ENCODE assay signal across 23 cellular contexts in genomic region chr15:38578626-38579025, GRCh38. TPM values are rescaled to one million over a fixed set of nuclear protein-coding genes. Genes with fewer than 3 reads are reported as not detected.
A peak's percentile ranks its signal among the peaks of the same experiment; 100 is the strongest.
DNase-seq lines count a peak whose midpoint lies in the region; ATAC-seq, FAIRE-seq and TF ChIP-seq lines count a peak whose summit lies in the region.
"Had no signal": no experiment of that assay in that cellular context is flagged by ENCODE, and none has a peak within 500 bp of the region (broad histone marks: within the 10 kb centered on the region; RNA-seq: fewer than 3 reads in every experiment).

No MANE protein-coding gene starts in this region.

- no peaks in the 10 kb centered on the region for H3K27me3 Mint-ChIP-seq in activated CD8-positive, alpha-beta T cell treated with anti-CD3 and anti-CD28 coated beads for 36 hours
- H3K27me3 Mint-ChIP-seq in activated CD8-positive, alpha-beta T cell treated with anti-CD3 and anti-CD28 coated beads, Interleukin-2, amount 10 ng/mL, durations not matched to agents 7 days and 5 days (ENCODE audit: low read depth), result no peaks in the 10 kb centered on the region
- peaks cover 3 to 8% (median 5%) of the 10 kb centered on the region in 3 donors for H3K27me3 Mint-ChIP-seq in immature natural killer cell (ENCODE audit: low read depth in 3 of 3)

- peaks cover 33% of the 10 kb centered on the region for H3K4me1 Mint-ChIP-seq in activated CD8-positive, alpha-beta T cell treated with anti-CD3 and anti-CD28 coated beads for 36 hours (ENCODE audit: low read depth)
- peaks cover 29% of the 10 kb centered on the region for H3K4me1 Mint-ChIP-seq in activated CD8-positive, alpha-beta T cell treated with anti-CD3 and anti-CD28 coated beads, Interleukin-2, amount 10 ng/mL, durations not matched to agents 7 days and 5 days (ENCODE audit: low read depth)
- peaks cover 53 to 60% of the 10 kb centered on the region in 2 donors for H3K4me1 Mint-ChIP-seq in immature natural killer cell
- H3K4me1 Mint-ChIP-seq: B cell had no signal

- intact Hi-C loops in activated CD8-positive, alpha-beta T cell treated with anti-CD3 and anti-CD28 coated beads for 36 hours (cut with micrococcal nuclease), result no loop called here
- intact Hi-C loops in GM12878 (cut with micrococcal nuclease; ENCODE audit: unreplicated experiment), result no loop called here

- no peak overlapping the region for H3K4me3 ChIP-seq in GM12878
- H3K4me3 ChIP-seq: BLaER1 had no signal

- DNase-seq in activated CD8-positive, alpha-beta T cell treated with anti-CD3 and anti-CD28 coated beads for 36 hours, result no peak
- DNase-seq in activated CD8-positive, alpha-beta T cell treated with anti-CD3 and anti-CD28 coated beads, Interleukin-2, amount 10 ng/mL, durations not matched to agents 7 days and 5 days, result no peak
- DNase-seq in GM12878 (ENCODE audit: low read depth, low spot score), result no peak
- DNase-seq in immature natural killer cell, result peak; percentile 38 to 72 (median 40)
- DNase-seq in stimulated activated CD4-positive, alpha-beta T cell treated with anti-CD3 and anti-CD28 coated beads, Interleukin-1b, Interleukin-23, amount 100 ng/mL, for 48 hours, result no peak
- DNase-seq in NCI-H526 treated with DMSO at 0.1 percent for 48 hours (lab: John Stamatoyannopoulos, UW), result no peak
- DNase-seq: Calu3; CD4-positive, CD25-positive, alpha-beta regulatory T cell; COR-L47; DMS53; DMS79 treated with DMSO at 0.1 percent for 48 hours; GF-D8; GOT3; H7; HCEC 1CT had no signal

- RAD21 ChIA-PET in GM12878 (lab: Charles Lee; ENCODE audit: unreplicated experiment), result interaction anchor here (0.8 to 2.0 kb wide), 3 partner anchors 9 to 121 kb away, joined by 3 to 5 read pairs (median 3); no protein-coding TSS in a partner anchor

- H3K27ac ChIP-seq in GM12878 (ENCODE audit: control insufficient read depth, insufficient read depth), result no peak overlapping the region
- H3K27ac ChIP-seq: 22Rv1, BLaER1, C4-2B had no signal

- no TSS peak for BruUV-seq in GM12878 (replicated peaks; lab: Mats Ljungman, UMichigan)

- CTCF ChIA-PET in activated CD8-positive, alpha-beta T cell treated with anti-CD3 and anti-CD28 coated beads for 36 hours (lab: Charles Lee), result interaction anchor here (0.7 to 1.3 kb wide), 4 partner anchors 8 to 113 kb away, joined by 3 to 5 read pairs (median 4); partner anchors contain the start of gene RASGRP1
- CTCF ChIA-PET in activated CD8-positive, alpha-beta T cell treated with anti-CD3 and anti-CD28 coated beads, Interleukin-2, amount 10 ng/mL, durations not matched to agents 7 days and 5 days (lab: Charles Lee), result interaction anchor here (1.1 to 2.6 kb wide), 3 partner anchors 8 to 20 kb away, joined by 5 to 11 read pairs (median 5); partner anchors contain the start of gene RASGRP1
- CTCF ChIA-PET in GM12878 (lab: Yijun Ruan, JAX), result interaction anchor here (0.6 to 1.3 kb wide), 10 partner anchors 9 to 120 kb away, joined by 3 to 5 read pairs (median 3); no protein-coding TSS in a partner anchor

- in situ Hi-C loops in GM12878 (cut with MboI), result no loop called here

- 69% methylated on average over 3 of the region's 3 CpGs for WGBS in GM12878 (ENCODE audit: insufficient coverage, insufficient replicate concordance, low lambda C conversion rate, missing lambda C conversion rate)

- peaks cover 2% of the 10 kb centered on the region for H3K9me3 Mint-ChIP-seq in activated CD8-positive, alpha-beta T cell treated with anti-CD3 and anti-CD28 coated beads for 36 hours
- no peaks in the 10 kb centered on the region for H3K9me3 Mint-ChIP-seq in activated CD8-positive, alpha-beta T cell treated with anti-CD3 and anti-CD28 coated beads, Interleukin-2, amount 10 ng/mL, durations not matched to agents 7 days and 5 days (ENCODE audit: insufficient read depth)
- H3K9me3 Mint-ChIP-seq in immature natural killer cell, result peaks cover 0 to 3% (median 0%) of the 10 kb centered on the region in 6 donors

- no peak overlapping the region for H3K27ac Mint-ChIP-seq in activated CD8-positive, alpha-beta T cell treated with anti-CD3 and anti-CD28 coated beads for 36 hours
- no peak overlapping the region for H3K27ac Mint-ChIP-seq in activated CD8-positive, alpha-beta T cell treated with anti-CD3 and anti-CD28 coated beads, Interleukin-2, amount 10 ng/mL, durations not matched to agents 7 days and 5 days
- H3K27ac Mint-ChIP-seq in immature natural killer cell, result peak overlapping the region in 5 of 6 donors; percentile 89 to 98 (median 92)
- H3K27ac Mint-ChIP-seq: B cell had no signal

- no peaks in the 10 kb centered on the region for H3K4me1 ChIP-seq in GM12878 (ENCODE audit: control insufficient read depth, insufficient read depth, low read length)
- H3K4me1 ChIP-seq: BLaER1 had no signal

- SMC1A ChIA-PET in GM12878 (lab: Charles Lee; ENCODE audit: uncharacterized antibody, unreplicated experiment), result interaction anchor here (0.5 to 3.0 kb wide), 14 partner anchors 8 to 105 kb away, joined by 3 to 16 read pairs (median 4); partner anchors contain the start of gene RASGRP1

- H3K36me3 Mint-ChIP-seq in activated CD8-positive, alpha-beta T cell treated with anti-CD3 and anti-CD28 coated beads for 36 hours (ENCODE audit: low read depth), result no peaks in the 10 kb centered on the region
- H3K36me3 Mint-ChIP-seq in activated CD8-positive, alpha-beta T cell treated with anti-CD3 and anti-CD28 coated beads, Interleukin-2, amount 10 ng/mL, durations not matched to agents 7 days and 5 days (ENCODE audit: low read depth), result peaks cover 3% of the 10 kb centered on the region
- H3K36me3 Mint-ChIP-seq in immature natural killer cell, result peaks cover 0 to 5% (median 4%) of the 10 kb centered on the region in 3 donors

- no peaks in the 10 kb centered on the region for H4K20me1 ChIP-seq in GM12878 (ENCODE audit: control insufficient read depth, insufficient read depth)
- H4K20me1 ChIP-seq: BLaER1 had no signal

- TF ChIP-seq RAD21 in GM12878 (IDR thresholded peaks at IDR 0.05; ENCODE audit: insufficient read depth, low read depth, low read length), result no peak

- no peaks in the 10 kb centered on the region for H3K27me3 ChIP-seq in GM12878 (replicated peaks in 1 of 2; ENCODE audit: control insufficient read depth in 2 of 2, insufficient read depth in 2 of 2, low read length in 1 of 2)
- H3K27me3 ChIP-seq: BLaER1 had no signal

- H3K9me3 ChIP-seq in GM12878 (replicated peaks; ENCODE audit: control insufficient read depth, insufficient read depth, low read length), result no peaks in the 10 kb centered on the region
- H3K9me3 ChIP-seq: BLaER1 had no signal

- POLR2A ChIA-PET in activated CD8-positive, alpha-beta T cell treated with anti-CD3 and anti-CD28 coated beads for 36 hours (lab: Charles Lee), result interaction anchor here (2.3 kb wide), 1 partner anchor 33 kb away, joined by 6 read pairs; no protein-coding TSS in a partner anchor
- POLR2A ChIA-PET in activated CD8-positive, alpha-beta T cell treated with anti-CD3 and anti-CD28 coated beads, Interleukin-2, amount 10 ng/mL, durations not matched to agents 7 days and 5 days (lab: Charles Lee), result interaction anchor here (0.8 kb wide), 1 partner anchor 15 kb away, joined by 3 read pairs; no protein-coding TSS in a partner anchor
- POLR2A ChIA-PET in GM12878 (lab: Charles Lee), result interaction anchor here (0.6 to 1.6 kb wide), 4 partner anchors 8 to 512 kb away, joined by 4 to 5 read pairs (median 4); no protein-coding TSS in a partner anchor

- no peak overlapping the region for H2AFZ ChIP-seq in GM12878 (ENCODE audit: control insufficient read depth, low read depth, low read length)

- H3K4me2 ChIP-seq in GM12878 (ENCODE audit: control insufficient read depth, insufficient read depth), result no peak overlapping the region
- H3K4me2 ChIP-seq: BLaER1 had no signal

- TF ChIP-seq CTCF in activated CD8-positive, alpha-beta T cell treated with anti-CD3 and anti-CD28 coated beads for 36 hours (IDR thresholded peaks at IDR 0.05), result no peak
- TF ChIP-seq CTCF in GM12878 (IDR thresholded peaks at IDR 0.05 in 2 of 3, conservative IDR thresholded peaks at IDR 0.05 in 1 of 3; ENCODE audit: control insufficient read depth in 2 of 3, extremely low read depth in 1 of 3, insufficient read depth in 1 of 3, low read depth in 3 of 3, low read length in 3 of 3), result no peak

- ATAC-seq in activated CD8-positive, alpha-beta T cell treated with anti-CD3 and anti-CD28 coated beads for 36 hours, result peak; percentile 34
- ATAC-seq in activated CD8-positive, alpha-beta T cell treated with anti-CD3 and anti-CD28 coated beads, Interleukin-2, amount 10 ng/mL, durations not matched to agents 7 days and 5 days, result no peak
- ATAC-seq in GM12878, result peak; percentile 40; the same call in 2 of the 3 replicates
- ATAC-seq in HG03565 (IDR thresholded peaks at IDR 0.05; ENCODE audit: unreplicated experiment), result no peak

- no peak for TF ChIP-seq POLR2A in GM12878 (IDR thresholded peaks at IDR 0.05; ENCODE audit: low read depth, low read length)

- no peak overlapping the region for H3K9ac ChIP-seq in GM12878 (ENCODE audit: control insufficient read depth, insufficient read depth, low read length)
- H3K9ac ChIP-seq: BLaER1 had no signal

- no peak overlapping the region for H3K4me3 Mint-ChIP-seq in activated CD8-positive, alpha-beta T cell treated with anti-CD3 and anti-CD28 coated beads for 36 hours
- no peak overlapping the region for H3K4me3 Mint-ChIP-seq in activated CD8-positive, alpha-beta T cell treated with anti-CD3 and anti-CD28 coated beads, Interleukin-2, amount 10 ng/mL, durations not matched to agents 7 days and 5 days
- peak overlapping the region in 3 of 5 donors; percentile 49 to 89 (median 81) for H3K4me3 Mint-ChIP-seq in immature natural killer cell
- H3K4me3 Mint-ChIP-seq: B cell had no signal

- FAIRE-seq in GM12878 (lab: Jason Lieb, UNC), result no peak
- FAIRE-seq: A204.1, GM12892 had no signal

- H3K36me3 ChIP-seq in GM12878 (ENCODE audit: control insufficient read depth in 2 of 2, insufficient read depth in 2 of 2, low read length in 1 of 2), result no peaks in the 10 kb centered on the region
- H3K36me3 ChIP-seq: BLaER1 had no signal

- no peaks in the 10 kb centered on the region for H3K79me2 ChIP-seq in GM12878 (ENCODE audit: control insufficient read depth, insufficient read depth, low read length)

- TF ChIP-seq EP300 in GM12878 (IDR thresholded peaks at IDR 0.05; ENCODE audit: borderline replicate concordance in 1 of 2, control insufficient read depth in 1 of 2, low read depth in 2 of 2, low read length in 2 of 2), result no peak

RNA-seq across cellular contexts. Expression of gene RASGRP1, which starts 14.0 kb away (rescaled TPM):
- total RNA-seq in activated CD8-positive, alpha-beta T cell treated with anti-CD3 and anti-CD28 coated beads for 36 hours, result 100 to 1,000 TPM; 105 to 106 TPM
- 100 to 1,000 TPM; 161 to 165 TPM for total RNA-seq in activated CD8-positive, alpha-beta T cell treated with anti-CD3 and anti-CD28 coated beads, Interleukin-2, amount 10 ng/mL, durations not matched to agents 7 days and 5 days
- 151 and 158 TPM in 2 replicates for total RNA-seq in GM12878 (2013; cell fraction: nucleolus; rRNA removed)
- total RNA-seq in GM12878 (2014; rRNA removed), result 27.4 and 31.3 TPM in 2 replicates
- 23.5 and 23.8 TPM in 2 replicates for total RNA-seq in GM12878 (2014; rRNA removed; fragmentation: Illumina TruSeq; extraction: Trizol)
- 25.5 and 29.3 TPM in 2 replicates for total RNA-seq in GM12878 (2021)
- 5.6 TPM for polyA plus RNA-seq in GM12878 (2011; ENCODE audit: low read depth)
- polyA plus RNA-seq in GM12878 (2011; rRNA removed), result 234 and 259 TPM in 2 replicates
- 137 and 158 TPM in 2 replicates for polyA plus RNA-seq in GM12878 (2011; cell fraction: cytosol; rRNA removed)
- polyA plus RNA-seq in GM12878 (2011; cell fraction: nucleus; rRNA removed), result 185 and 295 TPM in 2 replicates
- polyA plus RNA-seq in GM12878 (2012), result 5.8 and 12.5 TPM in 2 replicates
- 26.0 and 32.7 TPM in 2 replicates for polyA plus RNA-seq in GM12878 (2014; fragmentation: Illumina TruSeq; extraction: Trizol)
- polyA plus RNA-seq in GM12878 (2014; fragmentation: Nextera tagmentation; extraction: Ambion mirVana), result 1 to 10 TPM; 5.6 to 6.2 TPM
- polyA plus RNA-seq in GM12878 (2014; rRNA removed), result 17.0 and 18.3 TPM in 2 replicates
- polyA plus RNA-seq in GM12878 (2016; fragmentation: Nextera tagmentation; extraction: Ambion mirVana), result 10 to 100 TPM in 1 of 2 experiments, 1 to 10 TPM in 1; 9.9 to 13.3 TPM
- polyA minus RNA-seq in GM12878 (2011; rRNA and poly(A)+ RNA removed), result 397 and 409 TPM in 2 replicates
- 114 and 130 TPM in 2 replicates for polyA minus RNA-seq in GM12878 (2011; cell fraction: cytosol; rRNA and poly(A)+ RNA removed)
- polyA minus RNA-seq in GM12878 (2011; cell fraction: nucleus; rRNA and poly(A)+ RNA removed), result 267 and 279 TPM in 2 replicates
- polyA plus RNA-seq in immature natural killer cell, result 10 to 100 TPM; 21.9 to 63.9 (median 22.7) TPM
- total RNA-seq: G401 had no signal

Comparison
In these comparisons a context has a peak if more than half of its experiments do, and no peak if none do; other contexts are left out.
1. ATAC-seq: peak in activated CD8-positive, alpha-beta T cell treated with anti-CD3 and anti-CD28 coated beads for 36 hours (single experiment) and GM12878 (single experiment); none in activated CD8-positive, alpha-beta T cell treated with anti-CD3 and anti-CD28 coated beads, Interleukin-2, amount 10 ng/mL, durations not matched to agents 7 days and 5 days (single experiment) and HG03565 (single experiment).
2. DNase-seq: peak in immature natural killer cell (3 of 3); none in activated CD8-positive, alpha-beta T cell treated with anti-CD3 and anti-CD28 coated beads for 36 hours (single experiment), activated CD8-positive, alpha-beta T cell treated with anti-CD3 and anti-CD28 coated beads, Interleukin-2, amount 10 ng/mL, durations not matched to agents 7 days and 5 days (single experiment), GM12878 (single experiment), stimulated activated CD4-positive, alpha-beta T cell treated with anti-CD3 and anti-CD28 coated beads, Interleukin-1b, Interleukin-23, amount 100 ng/mL, for 48 hours (single experiment) and NCI-H526 treated with DMSO at 0.1 percent for 48 hours (single experiment).
3. H3K27ac Mint-ChIP-seq: peak in immature natural killer cell (5 of 6); none in activated CD8-positive, alpha-beta T cell treated with anti-CD3 and anti-CD28 coated beads for 36 hours (single experiment) and activated CD8-positive, alpha-beta T cell treated with anti-CD3 and anti-CD28 coated beads, Interleukin-2, amount 10 ng/mL, durations not matched to agents 7 days and 5 days (single experiment).
4. H3K4me3 Mint-ChIP-seq: peak in immature natural killer cell (3 of 5); none in activated CD8-positive, alpha-beta T cell treated with anti-CD3 and anti-CD28 coated beads for 36 hours (single experiment) and activated CD8-positive, alpha-beta T cell treated with anti-CD3 and anti-CD28 coated beads, Interleukin-2, amount 10 ng/mL, durations not matched to agents 7 days and 5 days (single experiment).